ENCODE assay signal across 13 cellular contexts in genomic region chr5:139488269-139488668, GRCh38. TPM values are rescaled to one million over a fixed set of nuclear protein-coding genes. Genes with fewer than 3 reads are reported as not detected.
DNase-seq lines count a peak whose midpoint lies in the region; ATAC-seq and TF ChIP-seq lines count a peak whose summit lies in the region.
"Had no signal": no experiment of that assay in that cellular context is flagged by ENCODE, and none has a peak within 500 bp of the region (broad histone marks: within the 10 kb centered on the region; RNA-seq: fewer than 3 reads in every experiment).

No MANE protein-coding gene starts in this region.

- peaks cover 21% of the 10 kb centered on the region for H3K4me1 Mint-ChIP-seq in T-helper 2 cell treated with Interferon-gamma antibody and Interleukin-4, amounts not matched to agents 5 μg/mL and 100 μg/mL, for 36 hours (ENCODE audit: low read depth)
- peaks cover 10% of the 10 kb centered on the region for H3K4me1 Mint-ChIP-seq in stimulated activated effector memory CD8-positive, alpha-beta T cell treated with anti-CD3 and anti-CD28 coated beads, Interleukin-12 subunit alpha, Interleukin-12 subunit beta, amount 100 ng/mL, for 72 hours

- peak overlapping the region; percentile 18 for H3K4me3 Mint-ChIP-seq in T-helper 2 cell treated with Interferon-gamma antibody and Interleukin-4, amounts not matched to agents 5 μg/mL and 100 μg/mL, for 36 hours
- no peak overlapping the region for H3K4me3 Mint-ChIP-seq in stimulated activated effector memory CD8-positive, alpha-beta T cell treated with anti-CD3 and anti-CD28 coated beads, Interleukin-12 subunit alpha, Interleukin-12 subunit beta, amount 100 ng/mL, for 72 hours
- H3K4me3 Mint-ChIP-seq: WTC11 had no signal

- peak overlapping the region; percentile 85 for H3K27ac Mint-ChIP-seq in T-helper 2 cell treated with Interferon-gamma antibody and Interleukin-4, amounts not matched to agents 5 μg/mL and 100 μg/mL, for 36 hours
- peak overlapping the region; percentile 83 for H3K27ac Mint-ChIP-seq in stimulated activated effector memory CD8-positive, alpha-beta T cell treated with anti-CD3 and anti-CD28 coated beads, Interleukin-12 subunit alpha, Interleukin-12 subunit beta, amount 100 ng/mL, for 72 hours
- H3K27ac Mint-ChIP-seq: WTC11 had no signal

- no peaks in the 10 kb centered on the region for H3K9me3 ChIP-seq in left ventricle myocardium inferior (replicated peaks)

- no peaks in the 10 kb centered on the region for H3K36me3 ChIP-seq in left ventricle myocardium inferior

- TF ChIP-seq CTCF in left ventricle myocardium inferior (IDR thresholded peaks at IDR 0.05; ENCODE audit: borderline replicate concordance) (no peak), omental fat pad (IDR thresholded peaks at IDR 0.05) (no peak)

- H3K4me3 ChIP-seq in left ventricle myocardium inferior = no peak overlapping the region
- H3K4me3 ChIP-seq: dorsolateral prefrontal cortex had no signal

- H3K9me3 Mint-ChIP-seq in T-helper 2 cell treated with Interferon-gamma antibody and Interleukin-4, amounts not matched to agents 5 μg/mL and 100 μg/mL, for 36 hours = no peaks in the 10 kb centered on the region
- no peaks in the 10 kb centered on the region for H3K9me3 Mint-ChIP-seq in stimulated activated effector memory CD8-positive, alpha-beta T cell treated with anti-CD3 and anti-CD28 coated beads, Interleukin-12 subunit alpha, Interleukin-12 subunit beta, amount 100 ng/mL, for 72 hours
- H3K9me3 Mint-ChIP-seq: WTC11 had no signal

- peaks cover 31% of the 10 kb centered on the region for H3K4me1 ChIP-seq in left ventricle myocardium inferior

- no peaks in the 10 kb centered on the region for H3K27me3 Mint-ChIP-seq in T-helper 2 cell treated with Interferon-gamma antibody and Interleukin-4, amounts not matched to agents 5 μg/mL and 100 μg/mL, for 36 hours (ENCODE audit: low read depth)

- H3K27me3 ChIP-seq in left ventricle myocardium inferior (ENCODE audit: low read depth) = no peaks in the 10 kb centered on the region
- H3K27me3 ChIP-seq: dorsolateral prefrontal cortex had no signal

- peak overlapping the region; percentile 64 for H3K27ac ChIP-seq in left ventricle myocardium inferior (replicated peaks)

- no peak for DNase-seq in T-helper 2 cell treated with Interferon-gamma antibody and Interleukin-4, amounts not matched to agents 5 μg/mL and 100 μg/mL, for 36 hours (ENCODE audit: low spot score)
- DNase-seq in T-helper 2 cell = no peak
- peak; percentile 61 for DNase-seq in SKM-1 (lab: John Stamatoyannopoulos, UW; ENCODE audit: unreplicated experiment)
- DNase-seq in left ventricle myocardium inferior = peak; percentile 50
- DNase-seq in stimulated activated effector memory CD8-positive, alpha-beta T cell treated with anti-CD3 and anti-CD28 coated beads, Interleukin-12 subunit alpha, Interleukin-12 subunit beta, amount 100 ng/mL, for 72 hours (ENCODE audit: low spot score in 2 of 2) = no peak
- no peak for DNase-seq in omental fat pad (ENCODE audit: low spot score)
- DNase-seq in SK-N-DZ (ENCODE audit: low spot score) = no peak
- DNase-seq: activated naive CD4-positive, alpha-beta T cell; NCI-H1105 treated with DMSO at 0.1 percent for 48 hours; stimulated activated CD4-positive, alpha-beta T cell treated with anti-CD3 and anti-CD28 coated beads, Interleukin-1b, Interleukin-23, amount 100 ng/mL, for 48 hours had no signal

- no peak for ATAC-seq in stimulated activated effector memory CD8-positive, alpha-beta T cell treated with anti-CD3 and anti-CD28 coated beads, Interleukin-12 subunit alpha, Interleukin-12 subunit beta, amount 100 ng/mL, for 72 hours
- ATAC-seq in omental fat pad (ENCODE audit: low FRiP score) = no peak
- ATAC-seq in HG02981 (IDR thresholded peaks at IDR 0.05; ENCODE audit: unreplicated experiment) = no peak
- ATAC-seq: WTC11 had no signal

- no peaks in the 10 kb centered on the region for H3K36me3 Mint-ChIP-seq in T-helper 2 cell treated with Interferon-gamma antibody and Interleukin-4, amounts not matched to agents 5 μg/mL and 100 μg/mL, for 36 hours (ENCODE audit: low read depth)
- H3K36me3 Mint-ChIP-seq in stimulated activated effector memory CD8-positive, alpha-beta T cell treated with anti-CD3 and anti-CD28 coated beads, Interleukin-12 subunit alpha, Interleukin-12 subunit beta, amount 100 ng/mL, for 72 hours = no peaks in the 10 kb centered on the region
- H3K36me3 Mint-ChIP-seq: WTC11 had no signal

- intact Hi-C loops in left ventricle myocardium inferior (cut with micrococcal nuclease) = no loop called here

RNA-seq across cellular contexts. Expression of gene STING1, which starts 5.7 kb away (rescaled TPM):
- total RNA-seq in left ventricle myocardium inferior = 55.3 TPM
- total RNA-seq in omental fat pad = 10 to 100 TPM; 32.8 to 93.3 (median 48.7) TPM
- polyA plus RNA-seq in SK-N-DZ (2014; cell fraction: cytosol; rRNA removed) = 0.09 TPM in 1 of 2 replicates, not detected in the other
- 0.68 TPM in 1 of 2 replicates, not detected in the other for polyA plus RNA-seq in SK-N-DZ (2014; cell fraction: nucleus; rRNA removed)

RNA-seq across cellular contexts. Expression of gene SMIM33, which starts 17.5 kb away (rescaled TPM):
- total RNA-seq in left ventricle myocardium inferior (not detected), omental fat pad (not detected)
- not detected in 2 replicates for polyA plus RNA-seq in SK-N-DZ (2014; cell fraction: cytosol; rRNA removed)
- not detected in 2 replicates for polyA plus RNA-seq in SK-N-DZ (2014; cell fraction: nucleus; rRNA removed)
- total RNA-seq: dorsolateral prefrontal cortex, WTC11 had no signal

RNA-seq across cellular contexts. Expression of gene ECSCR, which starts 25.7 kb away (rescaled TPM):
- total RNA-seq in left ventricle myocardium inferior = 20.9 TPM
- 10 to 100 TPM; 17.9 to 57.4 (median 35.9) TPM for total RNA-seq in omental fat pad
- not detected in 2 replicates for polyA plus RNA-seq in SK-N-DZ (2014; cell fraction: cytosol; rRNA removed)
- not detected in 2 replicates for polyA plus RNA-seq in SK-N-DZ (2014; cell fraction: nucleus; rRNA removed)

RNA-seq across cellular contexts. Expression of gene DNAJC18, which starts 48.9 kb away (rescaled TPM):
- total RNA-seq in left ventricle myocardium inferior (14.3 TPM), omental fat pad (1 to 10 TPM; 6.1 to 7.4 (median 6.5) TPM)
- polyA plus RNA-seq in SK-N-DZ (2014; cell fraction: cytosol; rRNA removed) = 9.9 and 16.9 TPM in 2 replicates
- polyA plus RNA-seq in SK-N-DZ (2014; cell fraction: nucleus; rRNA removed) = 5.5 and 22.8 TPM in 2 replicates

Comparison
In these comparisons a context has a peak if more than half of its experiments do, and no peak if none do; other contexts are left out.
1. DNase-seq: peak in SKM-1 (single experiment) and left ventricle myocardium inferior (single experiment); none in T-helper 2 cell treated with Interferon-gamma antibody and Interleukin-4, amounts not matched to agents 5 μg/mL and 100 μg/mL, for 36 hours (single experiment), T-helper 2 cell (0 of 5), stimulated activated effector memory CD8-positive, alpha-beta T cell treated with anti-CD3 and anti-CD28 coated beads, Interleukin-12 subunit alpha, Interleukin-12 subunit beta, amount 100 ng/mL, for 72 hours (0 of 2), omental fat pad (single experiment) and SK-N-DZ (single experiment).